29 cellular contexts compared by ENCODE assay signal in the genomic region with DNA sequence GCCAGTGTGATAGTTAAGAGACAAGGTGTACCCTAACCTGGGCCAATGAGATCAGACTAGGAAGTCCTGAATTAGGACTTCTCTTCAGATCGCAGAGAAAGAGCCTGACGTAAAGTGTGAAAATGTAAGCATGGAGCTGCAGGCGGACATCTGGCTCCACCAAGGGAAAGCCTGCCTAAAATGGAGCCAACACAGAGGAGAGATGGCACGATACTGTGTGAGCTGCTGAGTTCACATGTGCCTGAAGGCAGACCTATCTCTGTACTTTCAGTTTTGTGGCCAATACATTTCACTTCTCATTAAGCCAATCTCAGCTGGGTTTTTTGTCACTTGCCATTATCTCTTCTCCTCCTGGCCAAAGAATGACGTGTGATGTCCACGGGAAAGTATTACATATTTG.
"Had no signal": no experiment of that assay in that cellular context is flagged by ENCODE, and none has a peak within 500 bp of the region (broad histone marks: within the 10 kb centered on the region; RNA-seq: fewer than 3 reads in every experiment).

No MANE protein-coding gene starts in this region.

- H3K4me3 Mint-ChIP-seq: immature natural killer cell; mesothelial cell of epicardium; naive B cell; natural killer cell; nephron progenitor cell; neural progenitor cell; stimulated activated memory B cell treated with anti-CD40 and anti-IgM and Interleukin-4, amounts not matched to agents 10 μg/mL and 1 μg/mL and 100 μg/mL, for 72 hours; stimulated activated naive CD8-positive, alpha-beta T cell treated with anti-CD3 and anti-CD28 coated beads, Interleukin-15, amount 100 ng/mL, for 72 hours had no signal

- H3K4me3 ChIP-seq: left ventricle myocardium inferior, lung, neural progenitor cell, ovary, right atrium auricular region, right lobe of liver, smooth muscle cell, testis, thyroid gland, transverse colon, upper lobe of left lung, vagina had no signal

- H3K36me3 ChIP-seq: left ventricle myocardium inferior, neural progenitor cell, neutrophil, ovary, right atrium auricular region, right lobe of liver, thyroid gland, transverse colon, upper lobe of left lung, vagina had no signal

- H3K9me3 ChIP-seq: left ventricle myocardium inferior, neutrophil, ovary, right atrium auricular region, right lobe of liver, testis, thyroid gland, transverse colon, upper lobe of left lung, vagina had no signal

- H3K4me1 ChIP-seq: right atrium auricular region, right lobe of liver, testis, thyroid gland, transverse colon, upper lobe of left lung, vagina had no signal

- DNase-seq: hypothalamus; immature natural killer cell; islet precursor cell; left ventricle myocardium inferior; mesendoderm; naive B cell; natural killer cell; nephron progenitor cell; ovary; right lobe of liver; stimulated activated CD4-positive, alpha-beta T cell treated with anti-CD3 and anti-CD28 coated beads, Interleukin-1b, Interleukin-23, amount 100 ng/mL, for 48 hours; stimulated activated CD4-positive, alpha-beta T cell treated with anti-CD3 and anti-CD28 coated beads, Interleukin-2, amount 100 ng/mL, for 48 hours; stimulated activated CD4-positive, alpha-beta T cell treated with anti-CD3 and anti-CD28 coated beads, Interleukin-4, amount 100 ng/mL, for 4 hours; stimulated activated CD8-positive, alpha-beta memory T cell treated with anti-CD3 and anti-CD28 coated beads, Interleukin-4, amount 100 ng/mL, for 48 hours; stimulated activated naive CD4-positive, alpha-beta T cell treated with Interleukin-2 at 50 U/mL for 16 hours; stimulated activated naive CD8-positive, alpha-beta T cell treated with anti-CD3 and anti-CD28 coated beads, Interleukin-15, amount 100 ng/mL, for 72 hours; testis; thyroid gland; transverse colon; upper lobe of left lung had no signal

- H3K36me3 Mint-ChIP-seq: immature natural killer cell; mesothelial cell of epicardium; naive B cell; natural killer cell; stimulated activated memory B cell treated with anti-CD40 and anti-IgM and Interleukin-4, amounts not matched to agents 10 μg/mL and 1 μg/mL and 100 μg/mL, for 72 hours had no signal

- H3K27me3 ChIP-seq: neural progenitor cell, neutrophil, ovary, right atrium auricular region, right lobe of liver, testis, thyroid gland, transverse colon, upper lobe of left lung, vagina had no signal

- H3K27ac Mint-ChIP-seq: immature natural killer cell; mesothelial cell of epicardium; naive B cell; natural killer cell; nephron progenitor cell; neural progenitor cell; progenitor cell of endocrine pancreas; stimulated activated memory B cell treated with anti-CD40 and anti-IgM and Interleukin-4, amounts not matched to agents 10 μg/mL and 1 μg/mL and 100 μg/mL, for 72 hours; stimulated activated naive CD8-positive, alpha-beta T cell treated with anti-CD3 and anti-CD28 coated beads, Interleukin-15, amount 100 ng/mL, for 72 hours had no signal

- ATAC-seq: natural killer cell; right lobe of liver; stimulated activated memory B cell treated with anti-CD40 and anti-IgM and Interleukin-4, amounts not matched to agents 10 μg/mL and 1 μg/mL and 100 μg/mL, for 72 hours; stimulated activated naive CD8-positive, alpha-beta T cell treated with anti-CD3 and anti-CD28 coated beads, Interleukin-15, amount 100 ng/mL, for 72 hours had no signal

- H3K27me3 Mint-ChIP-seq: naive B cell; progenitor cell of endocrine pancreas; stimulated activated memory B cell treated with anti-CD40 and anti-IgM and Interleukin-4, amounts not matched to agents 10 μg/mL and 1 μg/mL and 100 μg/mL, for 72 hours; stimulated activated naive CD8-positive, alpha-beta T cell treated with anti-CD3 and anti-CD28 coated beads, Interleukin-15, amount 100 ng/mL, for 72 hours had no signal

- H3K4me1 Mint-ChIP-seq: immature natural killer cell; mesothelial cell of epicardium; naive B cell; natural killer cell; neural progenitor cell; stimulated activated memory B cell treated with anti-CD40 and anti-IgM and Interleukin-4, amounts not matched to agents 10 μg/mL and 1 μg/mL and 100 μg/mL, for 72 hours; stimulated activated naive CD8-positive, alpha-beta T cell treated with anti-CD3 and anti-CD28 coated beads, Interleukin-15, amount 100 ng/mL, for 72 hours had no signal

- H3K9me3 Mint-ChIP-seq: mesothelial cell of epicardium; nephron progenitor cell; neural progenitor cell; stimulated activated memory B cell treated with anti-CD40 and anti-IgM and Interleukin-4, amounts not matched to agents 10 μg/mL and 1 μg/mL and 100 μg/mL, for 72 hours had no signal
